ENCODE assay signal across 18 cellular contexts in genomic region chr16:84059111-84059510, GRCh38. TPM values are rescaled to one million over a fixed set of nuclear protein-coding genes. Genes with fewer than 3 reads are reported as not detected.
DNase-seq lines count a peak whose midpoint lies in the region; ATAC-seq and TF ChIP-seq lines count a peak whose summit lies in the region.
"Had no signal": no experiment of that assay in that cellular context is flagged by ENCODE, and none has a peak within 500 bp of the region (broad histone marks: within the 10 kb centered on the region; RNA-seq: fewer than 3 reads in every experiment).

No MANE protein-coding gene starts in this region.

- WGBS in heart right ventricle, 2 donors, result 77 to 78% methylated on average over 11 of the region's 11 CpGs
- 78 to 90% methylated on average over 11 of the region's 11 CpGs for WGBS in testis, 2 donors

- H2AFZ ChIP-seq in osteoblast (ENCODE audit: low read length), result no peak overlapping the region

- H3K79me2 ChIP-seq in osteoblast (ENCODE audit: insufficient read depth, low read length), result no peaks in the 10 kb centered on the region

- H3K4me3 ChIP-seq in heart right ventricle (no peak overlapping the region), osteoblast (ENCODE audit: insufficient read depth, low read length) (no peak overlapping the region), testis (no peak overlapping the region)
- H3K4me3 ChIP-seq: BLaER1 treated with 17β-estradiol and CSF1 and Interleukin-3, amounts not matched to agents 10 nM and 100 nM had no signal

- H3K27me3 ChIP-seq in heart right ventricle, result no peaks in the 10 kb centered on the region
- H3K27me3 ChIP-seq in osteoblast (ENCODE audit: insufficient read depth, low read length), result no peaks in the 10 kb centered on the region
- H3K27me3 ChIP-seq in testis, result no peaks in the 10 kb centered on the region
- H3K27me3 ChIP-seq: BLaER1 treated with 17β-estradiol and CSF1 and Interleukin-3, amounts not matched to agents 10 nM and 100 nM had no signal

- H3K4me1 ChIP-seq in heart right ventricle (peaks cover 3 to 61% (median 46%) of the 10 kb centered on the region in 9 donors), osteoblast (ENCODE audit: insufficient read depth, low read length) (no peaks in the 10 kb centered on the region), testis (peaks cover 31% of the 10 kb centered on the region)

- intact Hi-C loops in heart right ventricle (cut with DNase I) (loop anchor here in 1 of 10 donors (5.0 kb wide), 1 partner anchor 87 kb away; no protein-coding TSS in a partner anchor), cardiac septum (cut with DNase I) (no loop called here), left ventricle myocardium superior (cut with micrococcal nuclease) (no loop called here), testis (cut with DNase I; ENCODE audit: low total_unique reads) (no loop called here)

- H3K4me2 ChIP-seq in osteoblast (ENCODE audit: insufficient read depth, low read length), result no peak overlapping the region
- H3K4me2 ChIP-seq: BLaER1 treated with 17β-estradiol and CSF1 and Interleukin-3, amounts not matched to agents 10 nM and 100 nM had no signal

- H3K27ac ChIP-seq in heart right ventricle (peak overlapping the region in 8 of 10 donors; percentile 45 to 73 (median 60)), osteoblast (ENCODE audit: low read depth, low read length) (no peak overlapping the region), testis (peak overlapping the region; percentile 14 to 55)
- H3K27ac ChIP-seq: BLaER1 treated with 17β-estradiol and CSF1 and Interleukin-3, amounts not matched to agents 10 nM and 100 nM; HL-60 had no signal

- H3K9me3 ChIP-seq in heart right ventricle (no peaks in the 10 kb centered on the region), osteoblast (ENCODE audit: low read depth, low read length) (no peaks in the 10 kb centered on the region), testis (no peaks in the 10 kb centered on the region)
- H3K9me3 ChIP-seq: BLaER1 treated with 17β-estradiol and CSF1 and Interleukin-3, amounts not matched to agents 10 nM and 100 nM had no signal

- TF ChIP-seq POLR2A in testis (IDR thresholded peaks at IDR 0.05), result no peak

- peaks cover 0 to 100% (median 56%) of the 10 kb centered on the region in 9 donors for H3K36me3 ChIP-seq in heart right ventricle
- H3K36me3 ChIP-seq in osteoblast (ENCODE audit: insufficient read depth, low read length), result peaks cover 74% of the 10 kb centered on the region
- H3K36me3 ChIP-seq in testis (ENCODE audit: low read depth, missing control alignments), result no peaks in the 10 kb centered on the region

- ATAC-seq in heart right ventricle (no peak), left ventricle myocardium superior (no peak)

- H4K20me1 ChIP-seq in osteoblast (ENCODE audit: insufficient read depth, low read length), result peaks cover 17% of the 10 kb centered on the region

- no peak for TF ChIP-seq CTCF in heart right ventricle (IDR thresholded peaks at IDR 0.05)
- no peak for TF ChIP-seq CTCF in osteoblast (IDR thresholded peaks at IDR 0.05; ENCODE audit: extremely low read depth, low read depth, low read length)
- no peak for TF ChIP-seq CTCF in testis (IDR thresholded peaks at IDR 0.05)
- TF ChIP-seq CTCF in GM13977 (IDR thresholded peaks at IDR 0.05; ENCODE audit: extremely low read depth, insufficient read depth, missing control alignments), result no peak

- in situ Hi-C loops in GM13977 (cut with MboI; ENCODE audit: low pct_unique_long_range_greater_than_20kb, low sequenced_read_pairs, unreplicated experiment), result loop anchor here (25.0 kb wide), 1 partner anchor 97 kb away; the partner anchor contains the start of genes NECAB2 and OSGIN1

- DNase-seq in heart right ventricle, result no peak
- DNase-seq in cardiac septum (ENCODE audit: low spot score), result no peak
- DNase-seq in left ventricle myocardium superior, result peak; percentile 20
- DNase-seq in osteoblast (ENCODE audit: insufficient read length, low spot score, missing footprints), result peak; percentile 32
- peak; percentile 15 for DNase-seq in testis
- DNase-seq in dermis blood vessel endothelial cell, result no peak
- no peak for DNase-seq in NCI-H1092 treated with DMSO at 0.1 percent for 48 hours (lab: John Stamatoyannopoulos, UW)
- no peak for DNase-seq in GM13977 (ENCODE audit: low spot score)
- DNase-seq: ACHN; CD4-positive, CD25-positive, alpha-beta regulatory T cell; DMS53; GF-D8; HCEC 1CT; HFFc6 had no signal

RNA-seq across cellular contexts. Expression of gene SLC38A8, which starts 16.5 kb away (rescaled TPM):
- 1 to 10 TPM in 2 of 10 donors, under 1 TPM in 1, not detected in 7; 0.45 to 5.1 (median 1.2) TPM for total RNA-seq in heart right ventricle
- polyA plus RNA-seq in heart right ventricle, result 10 to 100 TPM in 1 of 2 donors, not detected in 1; 30.8 TPM
- total RNA-seq in cardiac septum, result not detected
- 2.0 TPM for total RNA-seq in left ventricle myocardium superior
- total RNA-seq in osteoblast, result not detected in 2 replicates
- under 1 TPM; 0.39 to 0.43 TPM for total RNA-seq in testis
- 0.33 TPM for polyA plus RNA-seq in testis (ENCODE audit: insufficient read depth, low read depth, low replicate concordance)
- total RNA-seq in dermis blood vessel endothelial cell, result not detected in 2 replicates
- total RNA-seq: A172; CD4-positive, CD25-positive, alpha-beta regulatory T cell; H4; HFFc6 had no signal
- polyA plus RNA-seq: CD4-positive, CD25-positive, alpha-beta regulatory T cell had no signal

RNA-seq across cellular contexts. Expression of gene MBTPS1, which starts 57.6 kb away (rescaled TPM):
- 100 to 1,000 TPM in 1 of 10 donors, 10 to 100 TPM in 9; 55.9 to 122 (median 73.5) TPM for total RNA-seq in heart right ventricle
- polyA plus RNA-seq in heart right ventricle, result 10 to 100 TPM; 41.4 to 45.1 TPM
- total RNA-seq in cardiac septum, result 53.2 TPM
- 80.8 TPM for total RNA-seq in left ventricle myocardium superior
- total RNA-seq in osteoblast, result 114 and 133 TPM in 2 replicates
- total RNA-seq in testis, result 100 to 1,000 TPM; 104 to 122 TPM
- 59.0 TPM for polyA plus RNA-seq in testis (ENCODE audit: insufficient read depth, low read depth, low replicate concordance)
- 120 and 138 TPM in 2 replicates for total RNA-seq in dermis blood vessel endothelial cell

Comparison
In these comparisons a context has a peak if more than half of its experiments do, and no peak if none do; other contexts are left out.
1. DNase-seq: peak in left ventricle myocardium superior (single experiment), osteoblast (single experiment) and testis (single experiment); none in heart right ventricle (0 of 2), cardiac septum (single experiment), dermis blood vessel endothelial cell (single experiment), NCI-H1092 treated with DMSO at 0.1 percent for 48 hours (single experiment) and GM13977 (single experiment).